2 cellular contexts compared by ENCODE assay signal in the genomic region with DNA sequence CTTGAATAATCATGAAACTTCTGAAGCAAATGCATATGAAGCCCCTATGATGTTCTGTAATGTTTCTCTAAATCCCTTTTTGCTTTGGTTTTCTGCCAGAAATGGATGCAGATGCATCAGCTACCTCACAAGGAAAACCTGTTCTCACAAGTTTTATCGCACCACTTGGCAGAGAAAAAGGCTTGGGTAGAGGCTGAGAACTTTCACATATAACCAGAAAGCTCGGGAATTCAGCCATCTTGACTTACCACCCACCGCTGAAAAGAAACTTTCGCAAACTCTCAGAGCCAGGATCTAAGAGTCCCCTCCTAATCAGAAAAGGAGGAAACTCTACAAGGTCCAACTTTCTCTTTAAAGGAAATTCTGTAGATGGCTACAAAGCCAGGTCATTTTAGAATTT.
TF ChIP-seq lines count a peak whose summit lies in the region.

No MANE protein-coding gene starts in this region.

TF ChIP-seq in SK-N-SH, 30 proteins besides CTCF, POLR2A, EP300 and RAD21 (continued from another document):
- TF ChIP-seq PBX3 (IDR thresholded peaks at IDR 0.05) = no peak
- TF ChIP-seq TAF1 (IDR thresholded peaks at IDR 0.05; ENCODE audit: borderline replicate concordance, low read depth, low read length) = no peak
- no peak for TF ChIP-seq NRF1 (IDR thresholded peaks at IDR 0.05; ENCODE audit: low read depth, low read length)
- TF ChIP-seq CHD2 (IDR thresholded peaks at IDR 0.05; ENCODE audit: low read length, partially characterized antibody) = no peak
- no peak for TF ChIP-seq FOXM1 (IDR thresholded peaks at IDR 0.05; ENCODE audit: low read depth)
- TF ChIP-seq ELF1 (IDR thresholded peaks at IDR 0.05) = no peak
- TF ChIP-seq FOXJ3 (CRISPR knock-in tag; IDR thresholded peaks at IDR 0.05) = no peak
- TF ChIP-seq, protein P1, sequence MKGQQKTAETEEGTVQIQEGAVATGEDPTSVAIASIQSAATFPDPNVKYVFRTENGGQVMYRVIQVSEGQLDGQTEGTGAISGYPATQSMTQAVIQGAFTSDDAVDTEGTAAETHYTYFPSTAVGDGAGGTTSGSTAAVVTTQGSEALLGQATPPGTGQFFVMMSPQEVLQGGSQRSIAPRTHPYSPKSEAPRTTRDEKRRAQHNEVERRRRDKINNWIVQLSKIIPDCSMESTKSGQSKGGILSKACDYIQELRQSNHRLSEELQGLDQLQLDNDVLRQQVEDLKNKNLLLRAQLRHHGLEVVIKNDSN (IDR thresholded peaks at IDR 0.05; ENCODE audit: borderline replicate concordance, low read depth) = no peak
- TF ChIP-seq JUND (IDR thresholded peaks at IDR 0.05) = no peak
- TF ChIP-seq POLR2AphosphoS5 (IDR thresholded peaks at IDR 0.05; ENCODE audit: low read depth, low read length) = no peak
- no peak for TF ChIP-seq SMC3 (IDR thresholded peaks at IDR 0.05; ENCODE audit: low read depth, low read length)
TF ChIP-seq in SK-N-SH: peak in this region for 0.

TF ChIP-seq in SK-N-SH treated with all-trans-retinoic acid at 6 μM for 48 hours, 23 proteins besides CTCF, POLR2A, EP300 and RAD21 (continued from another document):
- TF ChIP-seq, protein P2, sequence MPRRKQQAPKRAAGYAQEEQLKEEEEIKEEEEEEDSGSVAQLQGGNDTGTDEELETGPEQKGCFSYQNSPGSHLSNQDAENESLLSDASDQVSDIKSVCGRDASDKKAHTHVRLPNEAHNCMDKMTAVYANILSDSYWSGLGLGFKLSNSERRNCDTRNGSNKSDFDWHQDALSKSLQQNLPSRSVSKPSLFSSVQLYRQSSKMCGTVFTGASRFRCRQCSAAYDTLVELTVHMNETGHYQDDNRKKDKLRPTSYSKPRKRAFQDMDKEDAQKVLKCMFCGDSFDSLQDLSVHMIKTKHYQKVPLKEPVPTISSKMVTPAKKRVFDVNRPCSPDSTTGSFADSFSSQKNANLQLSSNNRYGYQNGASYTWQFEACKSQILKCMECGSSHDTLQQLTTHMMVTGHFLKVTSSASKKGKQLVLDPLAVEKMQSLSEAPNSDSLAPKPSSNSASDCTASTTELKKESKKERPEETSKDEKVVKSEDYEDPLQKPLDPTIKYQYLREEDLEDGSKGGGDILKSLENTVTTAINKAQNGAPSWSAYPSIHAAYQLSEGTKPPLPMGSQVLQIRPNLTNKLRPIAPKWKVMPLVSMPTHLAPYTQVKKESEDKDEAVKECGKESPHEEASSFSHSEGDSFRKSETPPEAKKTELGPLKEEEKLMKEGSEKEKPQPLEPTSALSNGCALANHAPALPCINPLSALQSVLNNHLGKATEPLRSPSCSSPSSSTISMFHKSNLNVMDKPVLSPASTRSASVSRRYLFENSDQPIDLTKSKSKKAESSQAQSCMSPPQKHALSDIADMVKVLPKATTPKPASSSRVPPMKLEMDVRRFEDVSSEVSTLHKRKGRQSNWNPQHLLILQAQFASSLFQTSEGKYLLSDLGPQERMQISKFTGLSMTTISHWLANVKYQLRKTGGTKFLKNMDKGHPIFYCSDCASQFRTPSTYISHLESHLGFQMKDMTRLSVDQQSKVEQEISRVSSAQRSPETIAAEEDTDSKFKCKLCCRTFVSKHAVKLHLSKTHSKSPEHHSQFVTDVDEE (CRISPR knock-in tag; IDR thresholded peaks at IDR 0.05) = no peak
- TF ChIP-seq CSDC2 (CRISPR knock-in tag; IDR thresholded peaks at IDR 0.05) (no peak), SNAI2 (CRISPR knock-in tag; IDR thresholded peaks at IDR 0.05) (no peak), TOX (CRISPR knock-in tag; IDR thresholded peaks at IDR 0.05; ENCODE audit: borderline replicate concordance) (no peak), ZFP3 (CRISPR knock-in tag; IDR thresholded peaks at IDR 0.05) (no peak), TCF4 (CRISPR knock-in tag; IDR thresholded peaks at IDR 0.05; ENCODE audit: borderline replicate concordance) (no peak)
